Comparison of ENCODE assay signal across 28 cellular contexts in the genomic region with DNA sequence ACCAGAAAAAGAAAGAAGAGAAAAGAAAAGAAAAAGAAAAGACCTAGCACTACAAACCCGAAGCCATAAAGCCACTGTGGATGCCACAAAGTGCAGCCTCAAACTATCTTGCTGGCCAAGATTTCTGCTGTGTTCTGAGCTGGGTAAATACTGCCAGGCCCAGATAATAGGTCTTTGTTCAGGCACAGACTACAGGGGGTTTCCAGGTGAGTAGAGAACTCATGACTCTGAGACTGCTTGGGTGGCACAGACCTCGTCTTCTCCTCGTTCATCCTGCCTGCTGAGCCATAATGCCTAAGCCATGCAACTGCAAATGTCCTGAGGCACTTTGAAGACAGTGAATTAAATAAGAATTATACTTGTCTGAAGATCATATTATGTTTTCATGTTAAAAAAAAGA.
A peak's percentile ranks its signal among the peaks of the same experiment; 100 is the strongest.
DNase-seq lines count a peak whose midpoint lies in the region; ATAC-seq, FAIRE-seq and TF ChIP-seq lines count a peak whose summit lies in the region.
"Had no signal": no experiment of that assay in that cellular context is flagged by ENCODE, and none has a peak within 500 bp of the region (broad histone marks: within the 10 kb centered on the region; RNA-seq: fewer than 3 reads in every experiment).

No MANE protein-coding gene starts in this region.

- no peak overlapping the region for H3K9ac ChIP-seq in mammary epithelial cell (ENCODE audit: insufficient read depth, low read length)

- TF ChIP-seq CTCF in mammary epithelial cell (conservative IDR thresholded peaks at IDR 0.05 in 1 of 2, IDR thresholded peaks at IDR 0.05 in 1 of 2; ENCODE audit: extremely low read depth in 1 of 2, insufficient read depth in 1 of 2, low read depth in 1 of 2, low read length in 2 of 2) (no peak), MCF 10A (IDR thresholded peaks at IDR 0.05; ENCODE audit: unreplicated experiment) (no peak), osteoblast (IDR thresholded peaks at IDR 0.05; ENCODE audit: extremely low read depth, low read depth, low read length) (no peak)

- H3K79me2 ChIP-seq in mammary epithelial cell (ENCODE audit: insufficient read depth, low read length) (no peaks in the 10 kb centered on the region), osteoblast (ENCODE audit: insufficient read depth, low read length) (no peaks in the 10 kb centered on the region)

- BruUV-seq in mammary epithelial cell (replicated peaks; lab: Mats Ljungman, UMichigan), result no TSS peak
- no TSS peak for BruUV-seq in MCF 10A (replicated peaks; lab: Mats Ljungman, UMichigan)

- no peaks in the 10 kb centered on the region for H3K36me3 ChIP-seq in mammary epithelial cell (ENCODE audit: insufficient read depth, low read length)
- H3K36me3 ChIP-seq in osteoblast (ENCODE audit: insufficient read depth, low read length), result no peaks in the 10 kb centered on the region
- no peaks in the 10 kb centered on the region for H3K36me3 ChIP-seq in small intestine (ENCODE audit: control insufficient read depth in 2 of 2, insufficient read depth in 2 of 2, low read length in 2 of 2)
- H3K36me3 ChIP-seq: cardiac muscle cell, gastrocnemius medialis, left lung, SJSA1, thoracic aorta, vagina had no signal

- no peaks in the 10 kb centered on the region for H4K20me1 ChIP-seq in mammary epithelial cell (ENCODE audit: insufficient read depth, low read length)
- H4K20me1 ChIP-seq in osteoblast (ENCODE audit: insufficient read depth, low read length), result no peaks in the 10 kb centered on the region

- H3K4me3 ChIP-seq in mammary epithelial cell (replicated peaks in 1 of 3; ENCODE audit: insufficient read depth in 1 of 3, low read depth in 2 of 3, low read length in 3 of 3) (no peak overlapping the region), osteoblast (ENCODE audit: insufficient read depth, low read length) (no peak overlapping the region), small intestine (ENCODE audit: low read depth in 1 of 2, low read length in 2 of 2) (no peak overlapping the region)
- H3K4me3 ChIP-seq: cardiac muscle cell, coronary artery, gastrocnemius medialis, left lung, SJSA1, thoracic aorta, vagina had no signal

- H3K27ac ChIP-seq in mammary epithelial cell (ENCODE audit: insufficient read depth, low read depth, low read length) (peak overlapping the region; percentile 21), osteoblast (ENCODE audit: low read depth, low read length) (no peak overlapping the region), small intestine (ENCODE audit: low read depth in 1 of 2, low read length in 1 of 2) (no peak overlapping the region)
- H3K27ac ChIP-seq: cardiac muscle cell, coronary artery, gastrocnemius medialis, left lung, SJSA1, thoracic aorta, vagina had no signal

- dilution Hi-C loops in mammary epithelial cell (cut with HindIII; ENCODE audit: low sequenced_read_pairs), result no loop called here

- H3K4me1 ChIP-seq in mammary epithelial cell (ENCODE audit: insufficient read depth, low read length) (peaks cover 42% of the 10 kb centered on the region), osteoblast (ENCODE audit: insufficient read depth, low read length) (no peaks in the 10 kb centered on the region), small intestine (ENCODE audit: control insufficient read depth in 2 of 2, insufficient read depth in 1 of 2, low read depth in 1 of 2, low read length in 1 of 2) (no peaks in the 10 kb centered on the region)
- H3K4me1 ChIP-seq: gastrocnemius medialis, left lung, SJSA1, vagina had no signal

- peak overlapping the region; percentile 63 for H2AFZ ChIP-seq in mammary epithelial cell (ENCODE audit: low read depth, low read length)
- H2AFZ ChIP-seq in osteoblast (ENCODE audit: low read length), result no peak overlapping the region

- WGBS in mammary epithelial cell (ENCODE audit: low coverage, missing lambda C conversion rate), result 3% methylated on average over 3 of the region's 3 CpGs
- WGBS in small intestine, 3 donors, result 28 to 68% (median 40%) methylated on average over 3 of the region's 3 CpGs

- POLR2A ChIA-PET in MCF 10A (lab: Yijun Ruan, JAX), result no interaction called here
- POLR2A ChIA-PET in activated CD8-positive, alpha-beta T cell treated with anti-CD3 and anti-CD28 coated beads, Interleukin-2, amount 10 ng/mL, durations not matched to agents 7 days and 5 days (lab: Charles Lee), result no interaction called here

- no peaks in the 10 kb centered on the region for H3K9me3 ChIP-seq in mammary epithelial cell (replicated peaks; ENCODE audit: insufficient read depth, low read length)
- no peaks in the 10 kb centered on the region for H3K9me3 ChIP-seq in osteoblast (ENCODE audit: low read depth, low read length)
- H3K9me3 ChIP-seq in small intestine (ENCODE audit: control insufficient read depth, low read depth), result no peaks in the 10 kb centered on the region
- H3K9me3 ChIP-seq: gastrocnemius medialis, left lung, SJSA1, thoracic aorta, vagina had no signal

- peak overlapping the region; percentile 47 for H3K4me2 ChIP-seq in mammary epithelial cell (ENCODE audit: insufficient read depth, low read depth, low read length)
- no peak overlapping the region for H3K4me2 ChIP-seq in osteoblast (ENCODE audit: insufficient read depth, low read length)

- no peaks in the 10 kb centered on the region for H3K36me3 Mint-ChIP-seq in MCF 10A (ENCODE audit: insufficient read depth, unreplicated experiment)
- no peaks in the 10 kb centered on the region for H3K36me3 Mint-ChIP-seq in activated CD8-positive, alpha-beta T cell treated with anti-CD3 and anti-CD28 coated beads, Interleukin-2, amount 10 ng/mL, durations not matched to agents 7 days and 5 days (ENCODE audit: low read depth)
- H3K36me3 Mint-ChIP-seq: activated CD4-positive, alpha-beta memory T cell treated with anti-CD3 and anti-CD28 coated beads for 36 hours; activated naive CD4-positive, alpha-beta T cell treated with anti-CD3 and anti-CD28 coated beads, Interleukin-2, amount 50 U/mL, for 72 hours had no signal

- H3K9me3 Mint-ChIP-seq in MCF 10A (ENCODE audit: unreplicated experiment), result no peaks in the 10 kb centered on the region
- no peaks in the 10 kb centered on the region for H3K9me3 Mint-ChIP-seq in activated CD8-positive, alpha-beta T cell treated with anti-CD3 and anti-CD28 coated beads, Interleukin-2, amount 10 ng/mL, durations not matched to agents 7 days and 5 days (ENCODE audit: insufficient read depth)
- H3K9me3 Mint-ChIP-seq: activated CD4-positive, alpha-beta memory T cell treated with anti-CD3 and anti-CD28 coated beads for 36 hours; activated naive CD4-positive, alpha-beta T cell treated with anti-CD3 and anti-CD28 coated beads, Interleukin-2, amount 50 U/mL, for 72 hours; activated T-helper 2 cell treated with anti-CD3 and anti-CD28 coated beads, Interferon-gamma antibody, Interleukin-2, Interleukin-4, amounts not matched to agents 10 μg/mL and 5 μg/mL and 100 μg/mL, durations not matched to agents 14 hours and 24 hours and 36 hours; CD4-positive, alpha-beta T cell had no signal

- FAIRE-seq in small intestine (lab: Jason Lieb, UNC), result no peak
- FAIRE-seq: TTC549 had no signal

- intact Hi-C loops in mammary epithelial cell (cut with micrococcal nuclease), result no loop called here
- intact Hi-C loops in MCF 10A (cut with micrococcal nuclease), result no loop called here

- H3K27me3 Mint-ChIP-seq in MCF 10A (ENCODE audit: insufficient read depth, unreplicated experiment), result no peaks in the 10 kb centered on the region
- peaks cover 2% of the 10 kb centered on the region for H3K27me3 Mint-ChIP-seq in activated CD8-positive, alpha-beta T cell treated with anti-CD3 and anti-CD28 coated beads, Interleukin-2, amount 10 ng/mL, durations not matched to agents 7 days and 5 days (ENCODE audit: low read depth)

- in situ Hi-C loops in mammary epithelial cell (cut with MboI; ENCODE audit: low sequenced_read_pairs in 2 of 2), result no loop called here

- no peak overlapping the region for H3K4me3 Mint-ChIP-seq in MCF 10A (ENCODE audit: unreplicated experiment)
- H3K4me3 Mint-ChIP-seq in activated CD8-positive, alpha-beta T cell treated with anti-CD3 and anti-CD28 coated beads, Interleukin-2, amount 10 ng/mL, durations not matched to agents 7 days and 5 days, result no peak overlapping the region
- H3K4me3 Mint-ChIP-seq: activated CD4-positive, alpha-beta memory T cell treated with anti-CD3 and anti-CD28 coated beads for 36 hours; CD4-positive, alpha-beta T cell had no signal

- peaks cover 10% of the 10 kb centered on the region for H3K4me1 Mint-ChIP-seq in MCF 10A (ENCODE audit: insufficient read depth, unreplicated experiment)
- no peaks in the 10 kb centered on the region for H3K4me1 Mint-ChIP-seq in activated CD8-positive, alpha-beta T cell treated with anti-CD3 and anti-CD28 coated beads, Interleukin-2, amount 10 ng/mL, durations not matched to agents 7 days and 5 days (ENCODE audit: low read depth)

- peak; percentile 89 for DNase-seq in mammary epithelial cell
- DNase-seq in MCF 10A (ENCODE audit: unreplicated experiment), result no peak
- no peak for DNase-seq in osteoblast (ENCODE audit: insufficient read length, low spot score, missing footprints)
- DNase-seq in DMS153 treated with DMSO at 0.1 percent for 48 hours (lab: John Stamatoyannopoulos, UW; ENCODE audit: unreplicated experiment), result no peak
- no peak for DNase-seq in small intestine
- DNase-seq in activated CD8-positive, alpha-beta T cell treated with anti-CD3 and anti-CD28 coated beads, Interleukin-2, amount 10 ng/mL, durations not matched to agents 7 days and 5 days, result no peak
- DNase-seq: activated CD4-positive, alpha-beta memory T cell treated with anti-CD3 and anti-CD28 coated beads for 36 hours; activated CD4-positive, CD25-positive, alpha-beta regulatory T cell treated with anti-CD3 and anti-CD28 coated beads, Interleukin-2, amount 50 U/mL, for 72 hours; activated CD8-positive, alpha-beta memory T cell treated with anti-CD3 and anti-CD28 coated beads, Interleukin-2, amount 50 U/mL, for 48 hours; CD4-positive, alpha-beta T cell; gastrocnemius medialis; left lung; mesendoderm; NCI-H1048; NCI-H1930; NCI-H748 treated with DMSO at 0.1 percent for 48 hours; stimulated activated CD4-positive, alpha-beta T cell treated with anti-CD3 and anti-CD28 coated beads, Interleukin-15, amount 100 ng/mL, for 24 hours; stimulated activated naive CD4-positive, alpha-beta T cell had no signal

- CTCF ChIA-PET in mammary epithelial cell (lab: Charles Lee; ENCODE audit: low non-redundant PET), result no interaction called here
- CTCF ChIA-PET in MCF 10A (lab: Yijun Ruan, JAX), result no interaction called here
- CTCF ChIA-PET in activated CD8-positive, alpha-beta T cell treated with anti-CD3 and anti-CD28 coated beads, Interleukin-2, amount 10 ng/mL, durations not matched to agents 7 days and 5 days (lab: Charles Lee), result no interaction called here

- H3K27ac Mint-ChIP-seq in MCF 10A (ENCODE audit: low read depth, unreplicated experiment), result no peak overlapping the region
- H3K27ac Mint-ChIP-seq in activated CD8-positive, alpha-beta T cell treated with anti-CD3 and anti-CD28 coated beads, Interleukin-2, amount 10 ng/mL, durations not matched to agents 7 days and 5 days, result no peak overlapping the region
- H3K27ac Mint-ChIP-seq: activated CD4-positive, alpha-beta memory T cell treated with anti-CD3 and anti-CD28 coated beads for 36 hours; activated naive CD4-positive, alpha-beta T cell treated with anti-CD3 and anti-CD28 coated beads, Interleukin-2, amount 50 U/mL, for 72 hours; activated T-helper 2 cell treated with anti-CD3 and anti-CD28 coated beads, Interferon-gamma antibody, Interleukin-2, Interleukin-4, amounts not matched to agents 10 μg/mL and 5 μg/mL and 100 μg/mL, durations not matched to agents 14 hours and 24 hours and 36 hours; CD4-positive, alpha-beta T cell had no signal

- ATAC-seq in HG03432 (IDR thresholded peaks at IDR 0.05; ENCODE audit: unreplicated experiment), result peak; percentile 77
- peak; percentile 60 for ATAC-seq in esophagus mucosa
- no peak for ATAC-seq in activated CD8-positive, alpha-beta T cell treated with anti-CD3 and anti-CD28 coated beads, Interleukin-2, amount 10 ng/mL, durations not matched to agents 7 days and 5 days
- ATAC-seq: activated naive CD4-positive, alpha-beta T cell treated with anti-CD3 and anti-CD28 coated beads, Interleukin-2, amount 50 U/mL, for 72 hours; gastrocnemius medialis; left lung had no signal

- no peaks in the 10 kb centered on the region for H3K27me3 ChIP-seq in mammary epithelial cell (ENCODE audit: insufficient read depth, low read length)
- H3K27me3 ChIP-seq in osteoblast (ENCODE audit: insufficient read depth, low read length), result no peaks in the 10 kb centered on the region
- peaks cover 0 to 3% of the 10 kb centered on the region in 2 donors for H3K27me3 ChIP-seq in small intestine (ENCODE audit: control insufficient read depth in 2 of 2, insufficient read depth in 2 of 2, low read length in 2 of 2)
- H3K27me3 ChIP-seq: cardiac muscle cell, gastrocnemius medialis, left lung, SJSA1, vagina had no signal
